In genomic region chr1:37515185-37516034, GRCh38 we compare ENCODE assay signal across 8 cellular contexts. TPM values are rescaled to one million over a fixed set of nuclear protein-coding genes. Genes with fewer than 3 reads are reported as not detected.
DNase-seq lines count a peak whose midpoint lies in the region; ATAC-seq and TF ChIP-seq lines count a peak whose summit lies in the region.

No MANE protein-coding gene starts in this region.

- H3K36me3 ChIP-seq in CD4-positive, CD25-positive, alpha-beta regulatory T cell (ENCODE audit: control insufficient read depth, insufficient read depth, low read length): peaks cover 11% of the 10 kb centered on the region
- peaks cover 0 to 12% of the 10 kb centered on the region in 2 donors for H3K36me3 ChIP-seq in duodenal mucosa (ENCODE audit: control insufficient read depth in 1 of 2, insufficient read depth in 2 of 2, low read length in 2 of 2)

- no peaks in the 10 kb centered on the region for H3K27me3 ChIP-seq in CD4-positive, CD25-positive, alpha-beta regulatory T cell (ENCODE audit: control insufficient read depth, insufficient read depth, low read length)
- no peaks in the 10 kb centered on the region for H3K27me3 ChIP-seq in duodenal mucosa (ENCODE audit: control insufficient read depth in 1 of 2, insufficient read depth in 2 of 2, low read length in 2 of 2)

- peak overlapping the region; percentile 91 for H3K4me3 ChIP-seq in CD4-positive, CD25-positive, alpha-beta regulatory T cell (ENCODE audit: low read depth, low read length)
- H3K4me3 ChIP-seq in duodenal mucosa (ENCODE audit: low read depth in 1 of 2, low read length in 2 of 2): peak overlapping the region; percentile 73 to 85

- DNase-seq in CD4-positive, CD25-positive, alpha-beta regulatory T cell: no peak
- DNase-seq in NCI-H510A (lab: John Stamatoyannopoulos, UW): peak; percentile 66
- no peak for DNase-seq in neural crest cell (ENCODE audit: low read depth, low spot score)
- DNase-seq in CD1c-positive myeloid dendritic cell (ENCODE audit: extremely low spot score): no peak
- no peak for DNase-seq in posterior vena cava (ENCODE audit: low spot score)
- DNase-seq in germinal center (ENCODE audit: low spot score): no peak
- no peak for DNase-seq in midbrain (lab: John Stamatoyannopoulos, UW)

- peak overlapping the region; percentile 57 to 98 for H3K9ac ChIP-seq in duodenal mucosa (ENCODE audit: low read depth in 1 of 2, low read length in 2 of 2)

- H3K4me1 ChIP-seq in CD4-positive, CD25-positive, alpha-beta regulatory T cell (ENCODE audit: control insufficient read depth, insufficient read depth, low read length, poor library complexity, severe bottlenecking): peaks cover 32% of the 10 kb centered on the region
- peaks cover 13 to 16% of the 10 kb centered on the region in 2 donors for H3K4me1 ChIP-seq in duodenal mucosa (ENCODE audit: control insufficient read depth in 1 of 2, insufficient read depth in 2 of 2, low read length in 2 of 2)

- H3K9me3 Mint-ChIP-seq in CD4-positive, CD25-positive, alpha-beta regulatory T cell: peaks cover 0 to 2% (median 0%) of the 10 kb centered on the region in 7 donors
- H3K9me3 Mint-ChIP-seq in neural crest cell: peaks cover 2% of the 10 kb centered on the region

- H3K36me3 Mint-ChIP-seq in CD4-positive, CD25-positive, alpha-beta regulatory T cell: peaks cover 11% of the 10 kb centered on the region
- no peaks in the 10 kb centered on the region for H3K36me3 Mint-ChIP-seq in neural crest cell (ENCODE audit: low read depth)

- peak overlapping the region; percentile 93 to 97 (median 95) for H3K4me3 Mint-ChIP-seq in CD4-positive, CD25-positive, alpha-beta regulatory T cell
- H3K4me3 Mint-ChIP-seq in neural crest cell: peak overlapping the region; percentile 94

- H3K27me3 Mint-ChIP-seq in CD4-positive, CD25-positive, alpha-beta regulatory T cell: no peaks in the 10 kb centered on the region
- peaks cover 11% of the 10 kb centered on the region for H3K27me3 Mint-ChIP-seq in neural crest cell (ENCODE audit: low read depth)

- no peak for TF ChIP-seq CTCF in neural crest cell (conservative IDR thresholded peaks at IDR 0.05)

- H3K27ac ChIP-seq in CD4-positive, CD25-positive, alpha-beta regulatory T cell (ENCODE audit: insufficient read depth, low read length, poor library complexity, severe bottlenecking): peak overlapping the region; percentile 87
- H3K27ac ChIP-seq in duodenal mucosa (ENCODE audit: low read depth, low read length): peak overlapping the region; percentile 88

- no peak for ATAC-seq in CD4-positive, CD25-positive, alpha-beta regulatory T cell (ENCODE audit: low read depth in 2 of 2)

- H3K4me1 Mint-ChIP-seq in CD4-positive, CD25-positive, alpha-beta regulatory T cell: peaks cover 20 to 49% (median 39%) of the 10 kb centered on the region in 4 donors
- H3K4me1 Mint-ChIP-seq in neural crest cell: peaks cover 30% of the 10 kb centered on the region

- no peaks in the 10 kb centered on the region for H3K9me3 ChIP-seq in CD4-positive, CD25-positive, alpha-beta regulatory T cell (ENCODE audit: control insufficient read depth in 2 of 2, low read length in 2 of 2)
- no peaks in the 10 kb centered on the region for H3K9me3 ChIP-seq in duodenal mucosa (ENCODE audit: control insufficient read depth in 1 of 2, low read length in 2 of 2)

- intact Hi-C loops in posterior vena cava (cut with DNase I): no loop called here

- peak overlapping the region; percentile 96 to 99 (median 98) for H3K27ac Mint-ChIP-seq in CD4-positive, CD25-positive, alpha-beta regulatory T cell
- peak overlapping the region; percentile 84 for H3K27ac Mint-ChIP-seq in neural crest cell (ENCODE audit: unreplicated experiment)

RNA-seq across cellular contexts. Expression of gene MEAF6, which starts 0.8 kb away (rescaled TPM):
- total RNA-seq in CD4-positive, CD25-positive, alpha-beta regulatory T cell: 52.3 TPM
- polyA plus RNA-seq in CD4-positive, CD25-positive, alpha-beta regulatory T cell: 100 to 1,000 TPM; 143 to 163 (median 150) TPM
- total RNA-seq in neural crest cell (77.3 and 83.4 TPM in 2 replicates), posterior vena cava (10 to 100 TPM; 43.6 to 49.6 TPM)

RNA-seq across cellular contexts. Expression of gene SNIP1, which starts 38.7 kb away (rescaled TPM):
- total RNA-seq in CD4-positive, CD25-positive, alpha-beta regulatory T cell: 52.3 TPM
- polyA plus RNA-seq in CD4-positive, CD25-positive, alpha-beta regulatory T cell: 1 to 10 TPM; 1.5 to 5.8 (median 4.6) TPM
- total RNA-seq in neural crest cell (22.4 and 23.0 TPM in 2 replicates), posterior vena cava (10 to 100 TPM; 11.3 to 13.9 TPM)

RNA-seq across cellular contexts. Expression of gene ZC3H12A, which starts 41.0 kb away (rescaled TPM):
- total RNA-seq in CD4-positive, CD25-positive, alpha-beta regulatory T cell: 205 TPM
- polyA plus RNA-seq in CD4-positive, CD25-positive, alpha-beta regulatory T cell: 10 to 100 TPM in 3 of 4 donors, 1 to 10 TPM in 1; 9.9 to 16.7 (median 13.1) TPM
- total RNA-seq in neural crest cell (3.0 and 3.6 TPM in 2 replicates), posterior vena cava (10 to 100 TPM in 1 of 2 donors, 1 to 10 TPM in 1; 7.7 to 18.4 TPM)

RNA-seq across cellular contexts. Expression of gene DNALI1, which starts 41.3 kb away (rescaled TPM):
- 0.25 TPM for total RNA-seq in CD4-positive, CD25-positive, alpha-beta regulatory T cell
- polyA plus RNA-seq in CD4-positive, CD25-positive, alpha-beta regulatory T cell: under 1 TPM in 2 of 4 donors, not detected in 2; 0.22 to 0.32 TPM
- total RNA-seq in neural crest cell (28.6 and 30.6 TPM in 2 replicates), posterior vena cava (1 to 10 TPM; 2.1 to 3.9 TPM)

Comparison
In these comparisons a context has a peak if more than half of its experiments do, and no peak if none do; other contexts are left out.
1. RNA of gene ZC3H12A, which starts 41.0 kb away (total RNA-seq): 205 TPM in CD4-positive, CD25-positive, alpha-beta regulatory T cell (single experiment); 7.7 to 18.4 TPM in posterior vena cava and 3.0 to 3.6 TPM in neural crest cell; every median in the first group is over 10 times any median in the second.